In genomic region chr3:116040152-116040551, GRCh38 we compare ENCODE assay signal across 19 cellular contexts.
A peak's percentile ranks its signal among the peaks of the same experiment; 100 is the strongest.
DNase-seq lines count a peak whose midpoint lies in the region; ATAC-seq and TF ChIP-seq lines count a peak whose summit lies in the region.
"Had no signal": no experiment of that assay in that cellular context is flagged by ENCODE, and none has a peak within 500 bp of the region (broad histone marks: within the 10 kb centered on the region; RNA-seq: fewer than 3 reads in every experiment).

No MANE protein-coding gene starts in this region.

- H3K27ac Mint-ChIP-seq in activated CD8-positive, alpha-beta T cell treated with anti-CD3 and anti-CD28 coated beads, Interleukin-2, amount 10 ng/mL, durations not matched to agents 7 days and 5 days = no peak overlapping the region
- H3K27ac Mint-ChIP-seq: B cell; CD8-positive, alpha-beta T cell; HFFc6; IgD-negative memory B cell had no signal

- no peaks in the 10 kb centered on the region for H3K27me3 Mint-ChIP-seq in activated CD8-positive, alpha-beta T cell treated with anti-CD3 and anti-CD28 coated beads, Interleukin-2, amount 10 ng/mL, durations not matched to agents 7 days and 5 days (ENCODE audit: low read depth)
- H3K27me3 Mint-ChIP-seq: B cell, IgD-negative memory B cell had no signal

- ATAC-seq in HG03045 (IDR thresholded peaks at IDR 0.05; ENCODE audit: unreplicated experiment) = no peak
- ATAC-seq in activated CD8-positive, alpha-beta T cell treated with anti-CD3 and anti-CD28 coated beads, Interleukin-2, amount 10 ng/mL, durations not matched to agents 7 days and 5 days = no peak
- ATAC-seq: CD8-positive, alpha-beta T cell; GM12878; HCT116; HepG2 had no signal

- DNase-seq in OCI-M1 (lab: John Stamatoyannopoulos, UW) (peak; percentile 71), erythroblast (lab: John Stamatoyannopoulos, UW) (peak; percentile 30 to 53), COLO829 (ENCODE audit: low spot score) (no peak)
- no peak for DNase-seq in activated CD8-positive, alpha-beta T cell treated with anti-CD3 and anti-CD28 coated beads, Interleukin-2, amount 10 ng/mL, durations not matched to agents 7 days and 5 days
- DNase-seq: CD8-positive, alpha-beta T cell; COR-L47; DMS 273 treated with DMSO at 0.1 percent for 48 hours; DMS53; DND-41; EL; GM23248; HFFc6 had no signal

- POLR2A ChIA-PET in activated CD8-positive, alpha-beta T cell treated with anti-CD3 and anti-CD28 coated beads, Interleukin-2, amount 10 ng/mL, durations not matched to agents 7 days and 5 days (lab: Charles Lee) = no interaction called here

- no peaks in the 10 kb centered on the region for H3K9me3 Mint-ChIP-seq in activated CD8-positive, alpha-beta T cell treated with anti-CD3 and anti-CD28 coated beads, Interleukin-2, amount 10 ng/mL, durations not matched to agents 7 days and 5 days (ENCODE audit: insufficient read depth)
- H3K9me3 Mint-ChIP-seq: CD8-positive, alpha-beta T cell; HFFc6 had no signal

- no peaks in the 10 kb centered on the region for H3K36me3 Mint-ChIP-seq in activated CD8-positive, alpha-beta T cell treated with anti-CD3 and anti-CD28 coated beads, Interleukin-2, amount 10 ng/mL, durations not matched to agents 7 days and 5 days (ENCODE audit: low read depth)
- H3K36me3 Mint-ChIP-seq: CD8-positive, alpha-beta T cell; IgD-negative memory B cell had no signal

- H3K4me1 Mint-ChIP-seq in activated CD8-positive, alpha-beta T cell treated with anti-CD3 and anti-CD28 coated beads, Interleukin-2, amount 10 ng/mL, durations not matched to agents 7 days and 5 days (ENCODE audit: low read depth) = no peaks in the 10 kb centered on the region

- peak overlapping the region; percentile 6 for H3K27ac ChIP-seq in angular gyrus (ENCODE audit: low read depth, low read length)
- H3K27ac ChIP-seq: GM23248 had no signal

- H3K4me3 Mint-ChIP-seq in activated CD8-positive, alpha-beta T cell treated with anti-CD3 and anti-CD28 coated beads, Interleukin-2, amount 10 ng/mL, durations not matched to agents 7 days and 5 days = no peak overlapping the region
- H3K4me3 Mint-ChIP-seq: B cell; CD8-positive, alpha-beta T cell; HFFc6; IgD-negative memory B cell had no signal

- CTCF ChIA-PET in activated CD8-positive, alpha-beta T cell treated with anti-CD3 and anti-CD28 coated beads, Interleukin-2, amount 10 ng/mL, durations not matched to agents 7 days and 5 days (lab: Charles Lee) = no interaction called here

- TF ChIP-seq POLR2A in erythroblast (IDR thresholded peaks at IDR 0.05; ENCODE audit: low read length) = no peak

Comparison
In these comparisons a context has a peak if more than half of its experiments do, and no peak if none do; other contexts are left out.
1. DNase-seq: peak in OCI-M1 (single experiment) and erythroblast (2 of 2); none in COLO829 (single experiment) and activated CD8-positive, alpha-beta T cell treated with anti-CD3 and anti-CD28 coated beads, Interleukin-2, amount 10 ng/mL, durations not matched to agents 7 days and 5 days (single experiment).